7 cellular contexts compared by ENCODE assay signal in the genomic region with DNA sequence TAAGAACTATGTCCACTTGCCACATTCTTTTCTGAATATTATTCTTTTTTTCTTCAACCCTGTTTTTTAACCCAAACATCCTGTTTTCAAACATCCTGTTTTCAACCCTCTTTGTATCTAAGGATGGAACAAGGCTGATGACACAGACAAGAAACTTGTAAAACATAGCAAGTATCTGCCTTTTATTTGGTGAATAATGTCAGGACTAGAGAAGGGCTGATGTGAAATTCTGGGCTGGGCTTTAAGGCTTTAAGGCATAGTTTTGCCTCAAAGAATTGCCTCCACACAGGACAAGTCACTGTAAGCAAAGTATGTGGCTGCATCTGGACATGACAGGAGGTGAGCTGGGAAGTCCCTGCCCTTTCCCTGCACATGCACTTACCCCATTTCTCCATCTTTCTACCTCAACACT. TPM values are rescaled to one million over a fixed set of nuclear protein-coding genes. Genes with fewer than 3 reads are reported as not detected.
DNase-seq lines count a peak whose midpoint lies in the region; ATAC-seq and TF ChIP-seq lines count a peak whose summit lies in the region.

No MANE protein-coding gene starts in this region.

- peaks cover 36% of the 10 kb centered on the region for H3K4me1 Mint-ChIP-seq in activated CD8-positive, alpha-beta T cell treated with anti-CD3 and anti-CD28 coated beads, Interleukin-2, amount 10 ng/mL, durations not matched to agents 7 days and 5 days (ENCODE audit: low read depth)

- H3K27ac ChIP-seq in osteoblast (ENCODE audit: low read depth, low read length), result peak overlapping the region; percentile 76

- H3K36me3 Mint-ChIP-seq in activated CD8-positive, alpha-beta T cell treated with anti-CD3 and anti-CD28 coated beads, Interleukin-2, amount 10 ng/mL, durations not matched to agents 7 days and 5 days (ENCODE audit: low read depth), result peaks cover 2% of the 10 kb centered on the region

- no peaks in the 10 kb centered on the region for H3K79me2 ChIP-seq in osteoblast (ENCODE audit: insufficient read depth, low read length)

- DNase-seq in activated CD8-positive, alpha-beta T cell treated with anti-CD3 and anti-CD28 coated beads, Interleukin-2, amount 10 ng/mL, durations not matched to agents 7 days and 5 days, result no peak
- DNase-seq in osteoblast (ENCODE audit: insufficient read length, low spot score, missing footprints) (no peak), activated gamma-delta T cell treated with Interleukin-2 at 50 U/mL for 16 hours (no peak), NCI-H774 (lab: John Stamatoyannopoulos, UW) (no peak), HAP-1 (ENCODE audit: low spot score in 2 of 2) (no peak)

- no peak overlapping the region for H3K4me3 Mint-ChIP-seq in activated CD8-positive, alpha-beta T cell treated with anti-CD3 and anti-CD28 coated beads, Interleukin-2, amount 10 ng/mL, durations not matched to agents 7 days and 5 days

- H3K9me3 ChIP-seq in osteoblast (ENCODE audit: low read depth, low read length) (no peaks in the 10 kb centered on the region), HAP-1 (no peaks in the 10 kb centered on the region)

- no peaks in the 10 kb centered on the region for H4K20me1 ChIP-seq in osteoblast (ENCODE audit: insufficient read depth, low read length)

- no peaks in the 10 kb centered on the region for H3K27me3 Mint-ChIP-seq in activated CD8-positive, alpha-beta T cell treated with anti-CD3 and anti-CD28 coated beads, Interleukin-2, amount 10 ng/mL, durations not matched to agents 7 days and 5 days (ENCODE audit: low read depth)

- CTCF ChIA-PET in activated CD8-positive, alpha-beta T cell treated with anti-CD3 and anti-CD28 coated beads, Interleukin-2, amount 10 ng/mL, durations not matched to agents 7 days and 5 days (lab: Charles Lee), result interaction anchor here (0.7 to 5.6 kb wide), 10 partner anchors 12 to 400 kb away, joined by 3 to 127 read pairs (median 4); partner anchors contain the start of genes CD274, INSL6, PDCD1LG2 and PLGRKT

- H3K4me1 ChIP-seq in osteoblast (ENCODE audit: insufficient read depth, low read length) (peaks cover 25% of the 10 kb centered on the region), HAP-1 (no peaks in the 10 kb centered on the region)

- H3K27me3 ChIP-seq in osteoblast (ENCODE audit: insufficient read depth, low read length) (no peaks in the 10 kb centered on the region), HAP-1 (ENCODE audit: low read depth) (no peaks in the 10 kb centered on the region)

- H3K4me3 ChIP-seq in osteoblast (ENCODE audit: insufficient read depth, low read length) (no peak overlapping the region), HAP-1 (no peak overlapping the region)

- peak; percentile 29 for ATAC-seq in GM18517 (IDR thresholded peaks at IDR 0.05; ENCODE audit: unreplicated experiment)
- peak; percentile 32 for ATAC-seq in HG02623 (IDR thresholded peaks at IDR 0.05; ENCODE audit: unreplicated experiment)
- ATAC-seq in activated CD8-positive, alpha-beta T cell treated with anti-CD3 and anti-CD28 coated beads, Interleukin-2, amount 10 ng/mL, durations not matched to agents 7 days and 5 days, result peak; percentile 35

- in situ Hi-C loops in HAP-1 (cut with MboI; ENCODE audit: low sequenced_read_pairs), result loop anchor here (10.0 kb wide), 1 partner anchor 132 kb away; the partner anchor contains the start of gene CD274

- POLR2A ChIA-PET in activated CD8-positive, alpha-beta T cell treated with anti-CD3 and anti-CD28 coated beads, Interleukin-2, amount 10 ng/mL, durations not matched to agents 7 days and 5 days (lab: Charles Lee), result interaction anchor here (1.6 to 2.2 kb wide), 3 partner anchors 76 to 149 kb away, joined by 4 to 16 read pairs (median 4); partner anchors contain the start of genes CD274, PDCD1LG2 and PLGRKT

- peak overlapping the region; percentile 76 for H3K27ac Mint-ChIP-seq in activated CD8-positive, alpha-beta T cell treated with anti-CD3 and anti-CD28 coated beads, Interleukin-2, amount 10 ng/mL, durations not matched to agents 7 days and 5 days

- peak overlapping the region; percentile 2 for H2AFZ ChIP-seq in osteoblast (ENCODE audit: low read length)

- no peak overlapping the region for H3K4me2 ChIP-seq in osteoblast (ENCODE audit: insufficient read depth, low read length)

- no peak for TF ChIP-seq CTCF in osteoblast (IDR thresholded peaks at IDR 0.05; ENCODE audit: extremely low read depth, low read depth, low read length)

- H3K36me3 ChIP-seq in osteoblast (ENCODE audit: insufficient read depth, low read length) (no peaks in the 10 kb centered on the region), HAP-1 (replicated peaks) (no peaks in the 10 kb centered on the region)

- peaks cover 3% of the 10 kb centered on the region for H3K9me3 Mint-ChIP-seq in activated CD8-positive, alpha-beta T cell treated with anti-CD3 and anti-CD28 coated beads, Interleukin-2, amount 10 ng/mL, durations not matched to agents 7 days and 5 days (ENCODE audit: insufficient read depth)

RNA-seq across cellular contexts. Expression of gene RIC1, which starts 42.5 kb away (rescaled TPM):
- 10 to 100 TPM; 16.7 to 17.8 TPM for total RNA-seq in activated CD8-positive, alpha-beta T cell treated with anti-CD3 and anti-CD28 coated beads, Interleukin-2, amount 10 ng/mL, durations not matched to agents 7 days and 5 days
- total RNA-seq in osteoblast, result 45.7 and 51.4 TPM in 2 replicates
